ENCODE assay signal across 22 cellular contexts in the genomic region with DNA sequence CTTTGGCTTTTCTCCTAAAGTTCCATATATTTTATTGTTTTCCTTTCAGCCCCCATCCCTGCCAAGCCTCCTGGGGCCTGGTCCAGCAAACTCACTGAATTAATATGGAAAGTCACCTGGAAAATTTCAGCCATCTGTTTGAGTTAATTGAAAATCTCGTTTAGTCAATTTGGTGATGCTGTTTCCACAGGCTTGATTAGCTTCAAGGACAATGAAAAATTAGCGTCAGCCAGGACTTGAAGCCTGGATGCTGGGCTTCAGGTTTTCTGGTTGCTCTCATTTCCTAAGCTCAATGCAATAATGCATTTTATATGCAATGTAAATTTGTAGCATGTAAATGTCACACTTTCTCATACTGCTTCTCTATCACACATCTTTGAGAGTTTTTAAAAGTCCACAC.
A peak's percentile ranks its signal among the peaks of the same experiment; 100 is the strongest.
DNase-seq lines count a peak whose midpoint lies in the region; FAIRE-seq and TF ChIP-seq lines count a peak whose summit lies in the region.
"Had no signal": no experiment of that assay in that cellular context is flagged by ENCODE, and none has a peak within 500 bp of the region (broad histone marks: within the 10 kb centered on the region; RNA-seq: fewer than 3 reads in every experiment).

No MANE protein-coding gene starts in this region.

- H3K79me2 ChIP-seq in Karpas-422 (ENCODE audit: low read length), result no peaks in the 10 kb centered on the region

- H2AFZ ChIP-seq in Karpas-422 (ENCODE audit: low read length), result no peak overlapping the region

- H3K36me3 Mint-ChIP-seq in brain, result peaks cover 31% of the 10 kb centered on the region
- H3K36me3 Mint-ChIP-seq: CD4-positive, alpha-beta memory T cell had no signal

- peak overlapping the region in 4 of 5 experiments; percentile 61 to 93 (median 74) for H3K27ac Mint-ChIP-seq in brain
- H3K27ac Mint-ChIP-seq: CD4-positive, alpha-beta memory T cell; HFFc6 had no signal

- H3K9ac ChIP-seq in Karpas-422 (ENCODE audit: low read length), result no peak overlapping the region

- peaks cover 0 to 10% (median 5%) of the 10 kb centered on the region in 5 experiments for H3K9me3 Mint-ChIP-seq in brain

- no peaks in the 10 kb centered on the region for H3K27me3 Mint-ChIP-seq in brain
- H3K27me3 Mint-ChIP-seq: CD4-positive, alpha-beta memory T cell had no signal

- peak overlapping the region in 1 of 5 experiments; percentile 11 for H3K4me3 Mint-ChIP-seq in brain
- H3K4me3 Mint-ChIP-seq: CD4-positive, alpha-beta memory T cell; HFFc6 had no signal

- H3K27me3 ChIP-seq in Karpas-422 (ENCODE audit: low read length), result no peaks in the 10 kb centered on the region

- DNase-seq in DMS 273 (lab: John Stamatoyannopoulos, UW; ENCODE audit: unreplicated experiment), result peak; percentile 64
- DNase-seq in SK-N-DZ (ENCODE audit: low spot score), result peak; percentile 86
- no peak for DNase-seq in T-helper 2 cell
- no peak for DNase-seq in NCI-H2196 (lab: John Stamatoyannopoulos, UW; ENCODE audit: unreplicated experiment)
- DNase-seq in Karpas-422, result no peak
- DNase-seq: 8988T; ACHN; AML-193; Calu3; CD4-positive, alpha-beta memory T cell; COR-L47; DMS53; DMS79 treated with DMSO at 0.1 percent for 48 hours; GOT3; HFFc6 had no signal

- no peak overlapping the region for H3K27ac ChIP-seq in Karpas-422 (ENCODE audit: low read length)
- H3K27ac ChIP-seq: A549 had no signal

- FAIRE-seq in islet of Langerhans (lab: Jason Lieb, UNC), result peak; percentile 71
- FAIRE-seq: A549, G401.6, GM12892, H54 had no signal

- no peaks in the 10 kb centered on the region for H3K4me1 ChIP-seq in Karpas-422 (ENCODE audit: low read length)
- H3K4me1 ChIP-seq: A549, HAP-1 had no signal

- H4K20me1 ChIP-seq in Karpas-422 (ENCODE audit: insufficient read depth, low read depth, low read length), result no peaks in the 10 kb centered on the region

- no peaks in the 10 kb centered on the region for H3K9me2 ChIP-seq in Karpas-422 (replicated peaks; ENCODE audit: insufficient read depth, low read length)

- no peak overlapping the region for H3K4me3 ChIP-seq in Karpas-422 (ENCODE audit: low read length)
- H3K4me3 ChIP-seq: A549, HAP-1 had no signal

- H3K9me3 ChIP-seq in Karpas-422 (ENCODE audit: low read length), result no peaks in the 10 kb centered on the region
- H3K9me3 ChIP-seq: A549, HAP-1 had no signal

- no peaks in the 10 kb centered on the region for H3K36me3 ChIP-seq in Karpas-422 (ENCODE audit: insufficient read depth, low read length)
- H3K36me3 ChIP-seq: HAP-1 had no signal

- peaks cover 20% of the 10 kb centered on the region for H3K4me1 Mint-ChIP-seq in brain

- H3K4me2 ChIP-seq in Karpas-422 (ENCODE audit: low read depth, low read length, poor library complexity, severe bottlenecking), result no peak overlapping the region
- H3K4me2 ChIP-seq: A549 had no signal

- no peak for TF ChIP-seq CTCF in brain (conservative IDR thresholded peaks at IDR 0.05)

Comparison
In these comparisons a context has a peak if more than half of its experiments do, and no peak if none do; other contexts are left out.
1. DNase-seq: peak in DMS 273 (single experiment) and SK-N-DZ (single experiment); none in T-helper 2 cell (0 of 5), NCI-H2196 (single experiment) and Karpas-422 (single experiment).